Comparison of ENCODE assay signal across 24 cellular contexts in the genomic region with DNA sequence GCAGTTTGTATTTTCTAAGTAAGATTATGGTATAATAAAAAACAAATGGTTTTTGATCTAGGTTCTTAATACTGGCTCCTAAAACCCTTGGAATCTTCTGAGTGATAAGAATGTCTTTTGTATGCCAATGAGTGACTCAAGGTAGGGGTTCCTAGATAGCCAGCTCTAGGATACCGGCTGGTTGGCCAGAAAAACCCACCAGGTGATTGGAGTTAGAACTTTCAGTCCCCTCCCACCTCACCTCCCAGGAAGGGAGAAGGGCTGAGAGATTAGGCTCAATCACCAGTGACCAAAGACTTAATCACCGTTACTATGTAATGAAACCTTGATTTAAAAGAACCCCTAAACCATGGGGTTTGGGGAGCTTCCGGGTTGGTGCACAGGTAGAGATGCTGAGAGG. TPM values are rescaled to one million over a fixed set of nuclear protein-coding genes. Genes with fewer than 3 reads are reported as not detected.
"Had no signal": no experiment of that assay in that cellular context is flagged by ENCODE, and none has a peak within 500 bp of the region (broad histone marks: within the 10 kb centered on the region; RNA-seq: fewer than 3 reads in every experiment).

No MANE protein-coding gene starts in this region.

- H3K4me3 ChIP-seq: breast epithelium, Peyer's patch, SJSA1 had no signal

- H3K27ac ChIP-seq: breast epithelium, KMS-11, Peyer's patch, RWPE1, SJSA1 had no signal

- H3K27me3 ChIP-seq: breast epithelium, Peyer's patch, SJSA1 had no signal

- H3K4me1 ChIP-seq: breast epithelium, Peyer's patch, SJSA1 had no signal

- H3K36me3 ChIP-seq: breast epithelium, Peyer's patch, SJSA1 had no signal

- DNase-seq: activated B cell treated with CpG ODN at 0.5 μM for 24 hours; activated CD4-positive, alpha-beta memory T cell treated with anti-CD3 and anti-CD28 coated beads, Interleukin-2, amount 10 ng/mL, durations not matched to agents 7 days and 5 days; activated CD4-positive, alpha-beta T cell treated with anti-CD3 and anti-CD28 coated beads, Interleukin-2, amount 10 ng/mL, durations not matched to agents 7 days and 5 days; activated CD8-positive, alpha-beta memory T cell treated with anti-CD3 and anti-CD28 coated beads, Interleukin-2, amount 50 U/mL, for 4 hours; activated naive CD4-positive, alpha-beta T cell; activated T-cell treated with anti-CD3 and anti-CD28 coated beads, Interleukin-2, amount 50 U/mL, for 1 hour; aorta; caudate nucleus; MM.1S; NCI-H1105; NCI-H1436; NCI-H1694 treated with DMSO at 0.1 percent for 48 hours; NCI-H2029 treated with DMSO at 0.1 percent for 48 hours; NCI-H510A treated with DMSO at 0.1 percent for 48 hours; NCI-H69; NK-92 treated with Interleukin-12 subunit alpha and Interleukin-12 subunit beta, amount 100 ng/mL, for 24 hours; OCI-M1; Peyer's patch; Right ventricle myocardium superior had no signal

- H3K4me2 ChIP-seq: KMS-11 had no signal

- H3K9me3 ChIP-seq: breast epithelium, Peyer's patch, SJSA1 had no signal

RNA-seq across cellular contexts. Expression of a gene that starts 8.7 kb away (rescaled TPM):
- total RNA-seq: activated B cell treated with CpG ODN at 0.5 μM for 24 hours; activated CD4-positive, alpha-beta T cell treated with anti-CD3 and anti-CD28 coated beads, Interleukin-2, amount 10 ng/mL, durations not matched to agents 7 days and 5 days; aorta; chondrocyte; Peyer's patch; Right ventricle myocardium superior; SJSA1 had no signal
